In genomic region chr14:101063121-101063520, GRCh38 we compare ENCODE assay signal across 29 cellular contexts.
"Had no signal": no experiment of that assay in that cellular context is flagged by ENCODE, and none has a peak within 500 bp of the region (broad histone marks: within the 10 kb centered on the region; RNA-seq: fewer than 3 reads in every experiment).

No MANE protein-coding gene starts in this region.

- H3K4me1 Mint-ChIP-seq: activated CD4-positive, alpha-beta T cell treated with anti-CD3 and anti-CD28 coated beads, Interleukin-2, amount 10 ng/mL, durations not matched to agents 24 days and 14 days; activated CD8-positive, alpha-beta memory T cell treated with anti-CD3 and anti-CD28 coated beads, Interleukin-2, amount 10 ng/mL, durations not matched to agents 7 days and 5 days; activated naive CD4-positive, alpha-beta T cell treated with anti-CD3 and anti-CD28 coated beads, Interleukin-2, amount 50 U/mL, for 24 hours; WTC11 had no signal

- ATAC-seq: activated CD8-positive, alpha-beta memory T cell treated with anti-CD3 and anti-CD28 coated beads, Interleukin-2, amount 10 ng/mL, durations not matched to agents 7 days and 5 days; Panc1; SK-N-SH treated with all-trans-retinoic acid at 6 μM for 48 hours; WTC11 had no signal

- DNase-seq: activated CD4-positive, alpha-beta T cell treated with anti-CD3 and anti-CD28 coated beads for 1 hour; activated CD4-positive, alpha-beta T cell treated with anti-CD3 and anti-CD28 coated beads, Interleukin-2, amount 10 ng/mL, durations not matched to agents 24 days and 14 days; activated CD4-positive, alpha-beta T cell treated with anti-CD3 and anti-CD28 coated beads, Interleukin-2, amount 50 U/mL, for 48 hours; activated CD8-positive, alpha-beta memory T cell treated with anti-CD3 and anti-CD28 coated beads, Interleukin-2, amount 10 ng/mL, durations not matched to agents 7 days and 5 days; activated effector memory CD4-positive, alpha-beta T cell treated with Interleukin-2 at 50 U/mL for 16 hours; activated naive CD4-positive, alpha-beta T cell; activated T-cell treated with anti-CD3 and anti-CD28 coated beads, Interleukin-2, amount 50 U/mL, for 24 hours; brain microvascular endothelial cell; NCI-H1092; NCI-H1417; NCI-H1930; NCI-H2171; NCI-H2227 treated with DMSO at 0.1 percent for 48 hours; NCI-H526; NCI-H82; NK-92 treated with Interleukin-12 subunit alpha and Interleukin-12 subunit beta, amount 100 ng/mL, for 24 hours; OCI-M1; Right ventricle myocardium superior; RPMI8226; SW 1271 had no signal

- H3K4me3 ChIP-seq: cardiac muscle cell, SJSA1 had no signal

- H3K4me3 Mint-ChIP-seq: activated CD4-positive, alpha-beta T cell treated with anti-CD3 and anti-CD28 coated beads, Interleukin-2, amount 10 ng/mL, durations not matched to agents 24 days and 14 days; activated CD8-positive, alpha-beta memory T cell treated with anti-CD3 and anti-CD28 coated beads, Interleukin-2, amount 10 ng/mL, durations not matched to agents 7 days and 5 days; activated naive CD4-positive, alpha-beta T cell treated with anti-CD3 and anti-CD28 coated beads, Interleukin-2, amount 50 U/mL, for 24 hours; activated T-cell treated with anti-CD3 and anti-CD28 coated beads, Interleukin-2, amount 50 U/mL, for 24 hours; activated T-helper 1 cell treated with anti-CD3 and anti-CD28 coated beads, Interleukin-12 subunit alpha, Interleukin-12 subunit beta, Interleukin-2, Interleukin-4 antibody, amounts not matched to agents 30 ng/mL and 10 ng/mL and 1 ng/mL, durations not matched to agents 14 hours and 24 hours and 36 hours; WTC11 had no signal

- H3K36me3 ChIP-seq: cardiac muscle cell had no signal

- FAIRE-seq: astrocyte had no signal

- H3K27me3 ChIP-seq: brain microvascular endothelial cell, cardiac muscle cell, SJSA1 had no signal

- H3K9ac ChIP-seq: KMS-11 had no signal

- H3K9me3 Mint-ChIP-seq: activated naive CD4-positive, alpha-beta T cell treated with anti-CD3 and anti-CD28 coated beads, Interleukin-2, amount 50 U/mL, for 24 hours; activated T-helper 1 cell treated with anti-CD3 and anti-CD28 coated beads, Interleukin-12 subunit alpha, Interleukin-12 subunit beta, Interleukin-2, Interleukin-4 antibody, amounts not matched to agents 30 ng/mL and 10 ng/mL and 1 ng/mL, durations not matched to agents 14 hours and 24 hours and 36 hours had no signal

- H3K4me2 ChIP-seq: KMS-11 had no signal

- H3K27ac ChIP-seq: brain microvascular endothelial cell, cardiac muscle cell, KMS-11, SJSA1 had no signal

- H3K27ac Mint-ChIP-seq: activated CD4-positive, alpha-beta T cell treated with anti-CD3 and anti-CD28 coated beads, Interleukin-2, amount 10 ng/mL, durations not matched to agents 24 days and 14 days; activated CD8-positive, alpha-beta memory T cell treated with anti-CD3 and anti-CD28 coated beads, Interleukin-2, amount 10 ng/mL, durations not matched to agents 7 days and 5 days; activated naive CD4-positive, alpha-beta T cell treated with anti-CD3 and anti-CD28 coated beads, Interleukin-2, amount 50 U/mL, for 24 hours; activated T-cell treated with anti-CD3 and anti-CD28 coated beads, Interleukin-2, amount 50 U/mL, for 24 hours; activated T-helper 1 cell treated with anti-CD3 and anti-CD28 coated beads, Interleukin-12 subunit alpha, Interleukin-12 subunit beta, Interleukin-2, Interleukin-4 antibody, amounts not matched to agents 30 ng/mL and 10 ng/mL and 1 ng/mL, durations not matched to agents 14 hours and 24 hours and 36 hours had no signal

- H3K27me3 Mint-ChIP-seq: activated CD8-positive, alpha-beta memory T cell treated with anti-CD3 and anti-CD28 coated beads, Interleukin-2, amount 10 ng/mL, durations not matched to agents 7 days and 5 days had no signal

- H3K36me3 Mint-ChIP-seq: activated CD8-positive, alpha-beta memory T cell treated with anti-CD3 and anti-CD28 coated beads, Interleukin-2, amount 10 ng/mL, durations not matched to agents 7 days and 5 days; activated naive CD4-positive, alpha-beta T cell treated with anti-CD3 and anti-CD28 coated beads, Interleukin-2, amount 50 U/mL, for 24 hours had no signal

- H3K9me3 ChIP-seq: SJSA1 had no signal
